Comparison of ENCODE assay signal across 18 cellular contexts in genomic region chr19:32337176-32337808, GRCh38. TPM values are rescaled to one million over a fixed set of nuclear protein-coding genes. Genes with fewer than 3 reads are reported as not detected.
DNase-seq lines count a peak whose midpoint lies in the region; ATAC-seq, FAIRE-seq and TF ChIP-seq lines count a peak whose summit lies in the region.
"Had no signal": no experiment of that assay in that cellular context is flagged by ENCODE, and none has a peak within 500 bp of the region (broad histone marks: within the 10 kb centered on the region; RNA-seq: fewer than 3 reads in every experiment).

No MANE protein-coding gene starts in this region.

- H3K9ac ChIP-seq in H9 (ENCODE audit: extremely low read depth, insufficient read length, low read length) (no peak overlapping the region), H1 (replicated peaks in 1 of 4; ENCODE audit: extremely low read depth in 1 of 4, low read depth in 3 of 4, low read length in 3 of 4) (no peak overlapping the region), keratinocyte (ENCODE audit: control insufficient read depth, extremely low read depth, insufficient read depth, low read length) (no peak overlapping the region)

- H2BK120ac ChIP-seq in H9 (ENCODE audit: low read depth, low read length, poor library complexity, severe bottlenecking) (no peak overlapping the region), H1 (replicated peaks; ENCODE audit: low read depth, low read length) (no peak overlapping the region)

- POLR2A ChIA-PET in H1 (lab: Charles Lee; ENCODE audit: partially characterized antibody) = no interaction called here

- H3K27ac Mint-ChIP-seq in H9 = peak overlapping the region in 2 of 3 experiments; percentile 1 to 85; a peak in 1 of 7 replicates
- H3K27ac Mint-ChIP-seq: activated naive CD8-positive, alpha-beta T cell treated with anti-CD3 and anti-CD28 coated beads for 36 hours had no signal

- no peak for TF ChIP-seq POLR2A in H1 (IDR thresholded peaks at IDR 0.05; ENCODE audit: control extremely low read depth in 1 of 2, low read depth in 2 of 2, low read length in 2 of 2)

- TF ChIP-seq RAD21 in H1 (IDR thresholded peaks at IDR 0.05 in 1 of 2, conservative IDR thresholded peaks at IDR 0.05 in 1 of 2; ENCODE audit: low read depth in 2 of 2, low read length in 2 of 2) = no peak

- H4K91ac ChIP-seq in H9 (ENCODE audit: insufficient read length, low read depth, low read length) (no peak overlapping the region), H1 (replicated peaks; ENCODE audit: insufficient read length, low read length) (no peak overlapping the region)

- H3K4me2 ChIP-seq in H9 (ENCODE audit: insufficient read depth, insufficient read length, low read length) (no peak overlapping the region), H1 (ENCODE audit: insufficient read depth in 1 of 2, low read depth in 2 of 2, low read length in 2 of 2) (no peak overlapping the region), keratinocyte (ENCODE audit: control insufficient read depth, extremely low read depth, insufficient read depth, low read depth, low read length) (peak overlapping the region; percentile 34)
- H3K4me2 ChIP-seq: PC-9 had no signal

- WGBS in H9 (ENCODE audit: extremely low coverage, insufficient read length, low lambda C conversion rate) = no CpG with 5 or more reads among the region's 18 CpGs
- WGBS in H1 (ENCODE audit: extremely low coverage in 1 of 2, insufficient coverage in 1 of 2, insufficient read length in 1 of 2, insufficient replicate concordance in 2 of 2, low coverage in 1 of 2, low lambda C conversion rate in 2 of 2, missing lambda C conversion rate in 1 of 2), 2 experiments = 81% methylated on average over 18 of the region's 18 CpGs; no CpG with 5 or more reads in 1 of the 2 experiments

- H3K9me3 Mint-ChIP-seq in H9 = no peaks in the 10 kb centered on the region
- H3K9me3 Mint-ChIP-seq: activated naive CD8-positive, alpha-beta T cell treated with anti-CD3 and anti-CD28 coated beads for 36 hours; naive thymus-derived CD4-positive, alpha-beta T cell had no signal

- H3K27ac ChIP-seq in H9 (ENCODE audit: insufficient read length, low read depth, low read length) (no peak overlapping the region), H1 (ENCODE audit: low read depth, low read length) (no peak overlapping the region), keratinocyte (ENCODE audit: control insufficient read depth, insufficient read depth, low read length) (no peak overlapping the region), thoracic aorta (peak overlapping the region; percentile 43 to 65)
- H3K27ac ChIP-seq: PC-9 had no signal

- H3K36me3 ChIP-seq in H1 (ENCODE audit: control insufficient read depth in 2 of 4, insufficient read depth in 4 of 4, low read length in 3 of 4) = no peaks in the 10 kb centered on the region
- no peaks in the 10 kb centered on the region for H3K36me3 ChIP-seq in keratinocyte (ENCODE audit: control insufficient read depth in 2 of 2, extremely low read depth in 1 of 2, insufficient read depth in 2 of 2, low read length in 2 of 2)
- H3K36me3 ChIP-seq in thoracic aorta = no peaks in the 10 kb centered on the region

- dilution Hi-C loops in keratinocyte (cut with MboI; ENCODE audit: extremely low pct_ligation_motif_present, low sequenced_read_pairs) = no loop called here

- no peaks in the 10 kb centered on the region for H3K79me2 ChIP-seq in H9 (ENCODE audit: insufficient read depth, low read length)
- H3K79me2 ChIP-seq in H1 (ENCODE audit: control insufficient read depth in 1 of 2, insufficient read depth in 2 of 2, low read length in 2 of 2) = no peaks in the 10 kb centered on the region
- H3K79me2 ChIP-seq in keratinocyte (ENCODE audit: control insufficient read depth, insufficient read depth, low read length) = no peaks in the 10 kb centered on the region

- FAIRE-seq in H1 (lab: Jason Lieb, UNC) (no peak), keratinocyte (lab: Jason Lieb, UNC) (no peak)

- CTCF ChIA-PET in H1 (lab: Charles Lee; ENCODE audit: partially characterized antibody) = interaction anchor here (0.7 to 5.9 kb wide), 7 partner anchors 9 to 550 kb away, joined by 3 to 31 read pairs (median 3); no protein-coding TSS in a partner anchor

- H3K14ac ChIP-seq in H9 (ENCODE audit: insufficient read depth, low read length) = no peak overlapping the region
- H3K14ac ChIP-seq in H1 (ENCODE audit: insufficient read length) = no peak overlapping the region

- H3K27me3 ChIP-seq in H9 (ENCODE audit: insufficient read depth, low read length) (no peaks in the 10 kb centered on the region), H1 (replicated peaks in 1 of 4; ENCODE audit: control insufficient read depth in 3 of 4, extremely low read depth in 1 of 4, insufficient read depth in 3 of 4, low read length in 3 of 4) (no peaks in the 10 kb centered on the region), keratinocyte (ENCODE audit: control insufficient read depth, extremely low read depth, insufficient read depth, low read length) (no peaks in the 10 kb centered on the region), thoracic aorta (replicated peaks; ENCODE audit: insufficient read depth) (no peaks in the 10 kb centered on the region)

- no peaks in the 10 kb centered on the region for H3K9me1 ChIP-seq in keratinocyte (ENCODE audit: control insufficient read depth, extremely low read depth, insufficient read depth, low read length)

- no peak for TF ChIP-seq CTCF in H9 (conservative IDR thresholded peaks at IDR 0.05)
- no peak for TF ChIP-seq CTCF in H1 (IDR thresholded peaks at IDR 0.05; ENCODE audit: control extremely low read depth in 1 of 3, insufficient read depth in 1 of 3, low read depth in 1 of 3, low read length in 3 of 3)
- no peak for TF ChIP-seq CTCF in keratinocyte (optimal IDR thresholded peaks at IDR 0.05 in 1 of 3, IDR thresholded peaks at IDR 0.05 in 1 of 3, conservative IDR thresholded peaks at IDR 0.05 in 1 of 3; ENCODE audit: extremely low read depth in 1 of 3, insufficient read depth in 2 of 3, low read length in 3 of 3)
- TF ChIP-seq CTCF in thoracic aorta (IDR thresholded peaks at IDR 0.05) = no peak
- no peak for TF ChIP-seq CTCF in omental fat pad (IDR thresholded peaks at IDR 0.05)

- H4K20me1 ChIP-seq in H9 (ENCODE audit: control insufficient read depth, insufficient read depth, insufficient read length) = no peaks in the 10 kb centered on the region
- H4K20me1 ChIP-seq in H1 (replicated peaks in 1 of 2; ENCODE audit: control insufficient read depth in 1 of 2, insufficient read depth in 2 of 2, low read length in 2 of 2) = no peaks in the 10 kb centered on the region
- H4K20me1 ChIP-seq in keratinocyte (ENCODE audit: control insufficient read depth, extremely low read depth, insufficient read depth, low read length) = no peaks in the 10 kb centered on the region

- H2AK5ac ChIP-seq in H9 (ENCODE audit: insufficient read length, low read length) (no peak overlapping the region), H1 (ENCODE audit: low read depth, low read length) (no peak overlapping the region)

- peaks cover 10 to 12% of the 10 kb centered on the region in 2 experiments for H3K4me1 Mint-ChIP-seq in H9
- H3K4me1 Mint-ChIP-seq: activated naive CD8-positive, alpha-beta T cell treated with anti-CD3 and anti-CD28 coated beads for 36 hours had no signal

- H2BK12ac ChIP-seq in H9 (ENCODE audit: insufficient read length, low read depth, low read length) = no peak overlapping the region
- H2BK12ac ChIP-seq in H1 (ENCODE audit: low read depth, low read length) = no peak overlapping the region

- H4K8ac ChIP-seq in H9 (replicated peaks; ENCODE audit: insufficient read length, low read depth, low read length) (no peak overlapping the region), H1 (ENCODE audit: extremely low read depth, insufficient read depth, low read length) (no peak overlapping the region)

- DNase-seq in H9 (no peak), H1 (ENCODE audit: low read depth in 1 of 2, low spot score in 2 of 2) (no peak), keratinocyte (ENCODE audit: low read depth, low spot score) (no peak), thoracic aorta (ENCODE audit: low spot score) (no peak), omental fat pad (ENCODE audit: low spot score) (no peak), KBM-7 (no peak), midbrain (lab: John Stamatoyannopoulos, UW) (no peak)
- DNase-seq in stimulated activated CD4-positive, alpha-beta T cell treated with anti-CD3 and anti-CD28 coated beads, Interleukin-4, amount 100 ng/mL, for 1 hour = no peak
- DNase-seq: activated CD4-positive, alpha-beta T cell treated with anti-CD3 and anti-CD28 coated beads, Interleukin-2, amount 50 U/mL, for 1 hour; activated naive CD8-positive, alpha-beta T cell treated with anti-CD3 and anti-CD28 coated beads for 36 hours; activated T-cell treated with anti-CD3 and anti-CD28 coated beads, Interleukin-2, amount 50 U/mL, for 1 hour; DMS53; effector memory CD4-positive, alpha-beta T cell; foreskin melanocyte; naive thymus-derived CD4-positive, alpha-beta T cell; NCI-H526; PC-9; stimulated activated CD4-positive, alpha-beta T cell treated with anti-CD3 and anti-CD28 coated beads, Interleukin-2, amount 100 ng/mL, for 24 hours had no signal

- H3K4me3 ChIP-seq in H1 (ENCODE audit: extremely low read depth in 1 of 4, insufficient read depth in 2 of 4, low read depth in 3 of 4, low read length in 4 of 4) = no peak overlapping the region
- no peak overlapping the region for H3K4me3 ChIP-seq in keratinocyte (ENCODE audit: control insufficient read depth in 2 of 3, extremely low read depth in 1 of 3, insufficient read depth in 2 of 3, low read depth in 1 of 3, low read length in 3 of 3)
- peak overlapping the region; percentile 58 for H3K4me3 ChIP-seq in thoracic aorta
- H3K4me3 ChIP-seq: PC-9 had no signal

- H2BK15ac ChIP-seq in H9 (ENCODE audit: low read depth, low read length) (no peak overlapping the region), H1 (ENCODE audit: low read length) (no peak overlapping the region)

- H3K23ac ChIP-seq in H9 (ENCODE audit: insufficient read length, low read depth, low read length) = no peak overlapping the region
- H3K23ac ChIP-seq in H1 (ENCODE audit: insufficient read length) = no peak overlapping the region

- no peak overlapping the region for H3K56ac ChIP-seq in H9 (ENCODE audit: insufficient read length, low read depth, low read length)
- no peak overlapping the region for H3K56ac ChIP-seq in H1 (replicated peaks; ENCODE audit: insufficient read length, low read depth, low read length)

- H3K9me3 ChIP-seq in H9 (ENCODE audit: control insufficient read depth, low read depth, low read length) (no peaks in the 10 kb centered on the region), H1 (ENCODE audit: insufficient read depth in 2 of 2, low read depth in 1 of 2, low read length in 1 of 2) (no peaks in the 10 kb centered on the region), keratinocyte (ENCODE audit: control insufficient read depth, low read depth, low read length) (no peaks in the 10 kb centered on the region), thoracic aorta (no peaks in the 10 kb centered on the region)

- peaks cover 4% of the 10 kb centered on the region; the same call in 1 of the 2 replicates for H3K27me3 Mint-ChIP-seq in H9 (ENCODE audit: low read depth)
- H3K27me3 Mint-ChIP-seq: activated naive CD8-positive, alpha-beta T cell treated with anti-CD3 and anti-CD28 coated beads for 36 hours had no signal

- H2BK20ac ChIP-seq in H9 (ENCODE audit: low read depth, low read length, poor library complexity, severe bottlenecking) (no peak overlapping the region), H1 (ENCODE audit: low read length) (no peak overlapping the region)

- H3T11ph ChIP-seq in H9 (ENCODE audit: low read length) = no peak overlapping the region

- H3K4me3 Mint-ChIP-seq in H9 = no peak overlapping the region
- H3K4me3 Mint-ChIP-seq: activated naive CD8-positive, alpha-beta T cell treated with anti-CD3 and anti-CD28 coated beads for 36 hours; naive thymus-derived CD4-positive, alpha-beta T cell had no signal

- no peak for TF ChIP-seq EP300 in H1 (IDR thresholded peaks at IDR 0.05; ENCODE audit: borderline replicate concordance in 1 of 2, low read depth in 2 of 2, low read length in 2 of 2)

- H3K4ac ChIP-seq in H9 (ENCODE audit: low read depth, low read length) (no peak overlapping the region), H1 (replicated peaks; ENCODE audit: insufficient read length, low read depth, low read length) (no peak overlapping the region)

- no peak for ATAC-seq in thoracic aorta (ENCODE audit: insufficient number of reproducible peaks, low FRiP score, low read depth)
- ATAC-seq in omental fat pad (ENCODE audit: low FRiP score) = no peak
- ATAC-seq: naive thymus-derived CD4-positive, alpha-beta T cell had no signal

- H3K18ac ChIP-seq in H9 (ENCODE audit: insufficient read length, low read depth, low read length) (no peak overlapping the region), H1 (ENCODE audit: extremely low read depth, low read length) (no peak overlapping the region)

- no peak overlapping the region for H4K5ac ChIP-seq in H9 (ENCODE audit: insufficient read length, low read depth, low read length)
- H4K5ac ChIP-seq in H1 (ENCODE audit: insufficient read length, low read depth, low read length) = no peak overlapping the region

- H3K79me1 ChIP-seq in H9 (ENCODE audit: insufficient read depth, low read depth, low read length, poor library complexity, severe bottlenecking) (no peaks in the 10 kb centered on the region), H1 (ENCODE audit: low read depth, low read length) (no peaks in the 10 kb centered on the region)

- in situ Hi-C loops in KBM-7 (cut with MboI; ENCODE audit: low pct_unique_long_range_greater_than_20kb, low sequenced_read_pairs) = no loop called here

- no peak overlapping the region for H2AFZ ChIP-seq in H9 (ENCODE audit: low read length)
- H2AFZ ChIP-seq in H1 (ENCODE audit: low read length) = peak overlapping the region; percentile 49; the same call in 1 of the 2 replicates
- H2AFZ ChIP-seq in keratinocyte (ENCODE audit: control insufficient read depth, low read length) = no peak overlapping the region
- H2AFZ ChIP-seq: PC-9 had no signal

- H3K4me1 ChIP-seq in H9 (ENCODE audit: insufficient read depth, low read length) (no peaks in the 10 kb centered on the region), H1 (replicated peaks in 1 of 4; ENCODE audit: control insufficient read depth in 3 of 4, insufficient read depth in 4 of 4, low read length in 3 of 4) (no peaks in the 10 kb centered on the region), keratinocyte (ENCODE audit: control insufficient read depth, extremely low read depth, insufficient read depth, low read length) (no peaks in the 10 kb centered on the region), thoracic aorta (ENCODE audit: control insufficient read depth in 1 of 2, low read depth in 2 of 2) (peaks cover 0 to 21% of the 10 kb centered on the region in 2 donors)

- no peak overlapping the region for H2BK5ac ChIP-seq in H9 (ENCODE audit: insufficient read length, low read length)
- no peak overlapping the region for H2BK5ac ChIP-seq in H1 (ENCODE audit: low read depth, low read length)

- H3K23me2 ChIP-seq in H9 (ENCODE audit: insufficient read length, low read depth, low read length, poor library complexity, severe bottlenecking) (no peaks in the 10 kb centered on the region), H1 (ENCODE audit: low read depth, low read length) (no peaks in the 10 kb centered on the region)

- no peaks in the 10 kb centered on the region for H3K36me3 Mint-ChIP-seq in H9 (ENCODE audit: insufficient read depth in 1 of 3, low read depth in 3 of 3)
- H3K36me3 Mint-ChIP-seq: activated naive CD8-positive, alpha-beta T cell treated with anti-CD3 and anti-CD28 coated beads for 36 hours; naive thymus-derived CD4-positive, alpha-beta T cell had no signal

RNA-seq across cellular contexts. Expression of gene ZNF507, which starts 8.1 kb away (rescaled TPM):
- 29.2 and 31.1 TPM in 2 replicates for total RNA-seq in H9 (2021)
- total RNA-seq in H1 (2021; fragmentation: NEBNext Ultra II Directional; extraction: Animal tissue kit (Norgen Biotek cat#: 25700)) = 28.8 TPM in 2 replicates
- 6.7 and 8.6 TPM in 2 replicates for polyA plus RNA-seq in H1 (2011; rRNA removed)
- polyA plus RNA-seq in H1 (2011; cell fraction: cytosol; rRNA removed) = 13.4 TPM
- 9.0 TPM for polyA plus RNA-seq in H1 (2011; cell fraction: nucleus; rRNA removed)
- 11.6 to 19.7 TPM (median 14.5 TPM) in 4 replicates for polyA plus RNA-seq in H1 (2012, experiment 1 of 2)
- 0.45 TPM for polyA plus RNA-seq in H1 (2012, experiment 2 of 2)
- 11.8 TPM for polyA plus RNA-seq in H1 (2013, experiment 1 of 2)
- 11.6 TPM for polyA plus RNA-seq in H1 (2013, experiment 2 of 2)
- polyA minus RNA-seq in H1 (2011; rRNA and poly(A)+ RNA removed) = 33.6 and 53.0 TPM in 2 replicates
- polyA minus RNA-seq in H1 (2011; cell fraction: cytosol; rRNA and poly(A)+ RNA removed) = 15.1 TPM
- polyA minus RNA-seq in H1 (2011; cell fraction: nucleus; rRNA and poly(A)+ RNA removed) = 37.4 TPM
- polyA plus RNA-seq in keratinocyte = 6.9 to 10.2 TPM (median 9.0 TPM) in 3 replicates
- 2.7 TPM for polyA plus RNA-seq in keratinocyte (2011; ENCODE audit: low read depth)
- polyA plus RNA-seq in keratinocyte (2011; cell fraction: cytosol; rRNA removed) = 3.4 and 6.1 TPM in 2 replicates
- polyA plus RNA-seq in keratinocyte (2011; cell fraction: nucleus; rRNA removed) = 10.3 and 12.9 TPM in 2 replicates
- 2.6 and 5.7 TPM in 2 replicates for polyA plus RNA-seq in keratinocyte (2012; ENCODE audit: low replicate concordance)
- 4.0 to 14.4 TPM (median 7.1 TPM) in 3 replicates for polyA minus RNA-seq in keratinocyte
- polyA minus RNA-seq in keratinocyte (2011; cell fraction: cytosol; rRNA and poly(A)+ RNA removed) = 2.1 TPM
- 4.7 and 12.4 TPM in 2 replicates for polyA minus RNA-seq in keratinocyte (2011; cell fraction: nucleus; rRNA and poly(A)+ RNA removed)
- 10 to 100 TPM; 22.6 to 34.6 TPM for total RNA-seq in thoracic aorta
- 10 to 100 TPM; 12.2 to 29.6 (median 16.1) TPM for total RNA-seq in omental fat pad

Comparison
In these comparisons a context has a peak if more than half of its experiments do, and no peak if none do; other contexts are left out.
1. H3K27ac ChIP-seq: peak in thoracic aorta (2 of 2); none in H9 (single experiment), H1 (single experiment) and keratinocyte (single experiment).